ENCODE assay signal across 1 cellular context in the genomic region with DNA sequence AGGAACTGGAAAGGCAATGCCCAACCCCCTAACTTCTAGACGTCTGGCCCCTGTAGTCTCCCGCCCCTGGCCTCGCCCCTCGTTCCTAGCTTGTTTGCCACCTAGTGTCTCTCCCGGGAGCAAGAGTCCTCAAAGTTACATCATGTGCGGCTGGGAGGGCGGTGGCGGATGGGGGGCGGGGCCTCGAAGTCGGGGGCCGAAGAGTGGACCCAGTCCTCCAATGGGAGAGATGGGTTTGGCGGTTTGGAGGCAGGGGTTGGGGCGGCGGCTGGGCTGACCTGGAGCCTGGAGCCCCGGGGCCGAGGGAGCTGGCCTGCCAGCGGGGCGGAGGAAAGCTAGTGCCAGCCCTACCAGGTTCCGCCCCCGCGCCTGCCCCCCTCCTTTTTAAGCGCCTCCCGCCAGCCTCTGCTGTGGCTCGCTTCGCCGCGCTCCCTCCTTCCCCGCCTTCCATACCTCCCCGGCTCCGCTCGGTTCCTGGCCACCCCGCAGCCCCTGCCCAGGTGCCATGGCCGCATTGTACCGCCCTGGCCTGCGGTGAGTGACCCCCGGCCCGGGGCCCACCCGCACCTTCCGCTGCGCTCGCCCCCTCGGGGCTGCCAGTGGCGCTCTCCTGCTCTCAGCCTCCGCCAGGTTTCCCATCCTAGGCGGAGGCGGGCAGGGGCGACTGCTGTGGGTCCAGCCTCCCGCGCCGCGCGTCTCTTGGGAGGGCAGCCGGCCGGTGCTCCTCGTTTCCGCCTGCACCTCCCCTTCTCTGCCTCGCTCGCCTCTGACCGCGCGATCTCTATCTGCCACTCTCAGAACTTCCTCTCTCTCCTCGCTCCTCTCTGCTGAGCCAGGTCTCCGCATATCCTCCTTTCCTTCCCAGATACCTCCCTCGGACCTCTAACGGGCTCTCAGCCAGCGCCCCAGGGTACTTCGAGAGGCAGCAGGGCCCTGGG.
TF ChIP-seq lines count a peak whose summit lies in the region.

A gene (plus strand): TSS at position 411 of the 938 bp plus-strand sequence. CDS start 95 bp downstream, at position 506.

TF ChIP-seq in K562, 482 proteins besides CTCF, POLR2A, EP300 and RAD21 (continued from another document and continues in another):
- TF ChIP-seq, protein P1, sequence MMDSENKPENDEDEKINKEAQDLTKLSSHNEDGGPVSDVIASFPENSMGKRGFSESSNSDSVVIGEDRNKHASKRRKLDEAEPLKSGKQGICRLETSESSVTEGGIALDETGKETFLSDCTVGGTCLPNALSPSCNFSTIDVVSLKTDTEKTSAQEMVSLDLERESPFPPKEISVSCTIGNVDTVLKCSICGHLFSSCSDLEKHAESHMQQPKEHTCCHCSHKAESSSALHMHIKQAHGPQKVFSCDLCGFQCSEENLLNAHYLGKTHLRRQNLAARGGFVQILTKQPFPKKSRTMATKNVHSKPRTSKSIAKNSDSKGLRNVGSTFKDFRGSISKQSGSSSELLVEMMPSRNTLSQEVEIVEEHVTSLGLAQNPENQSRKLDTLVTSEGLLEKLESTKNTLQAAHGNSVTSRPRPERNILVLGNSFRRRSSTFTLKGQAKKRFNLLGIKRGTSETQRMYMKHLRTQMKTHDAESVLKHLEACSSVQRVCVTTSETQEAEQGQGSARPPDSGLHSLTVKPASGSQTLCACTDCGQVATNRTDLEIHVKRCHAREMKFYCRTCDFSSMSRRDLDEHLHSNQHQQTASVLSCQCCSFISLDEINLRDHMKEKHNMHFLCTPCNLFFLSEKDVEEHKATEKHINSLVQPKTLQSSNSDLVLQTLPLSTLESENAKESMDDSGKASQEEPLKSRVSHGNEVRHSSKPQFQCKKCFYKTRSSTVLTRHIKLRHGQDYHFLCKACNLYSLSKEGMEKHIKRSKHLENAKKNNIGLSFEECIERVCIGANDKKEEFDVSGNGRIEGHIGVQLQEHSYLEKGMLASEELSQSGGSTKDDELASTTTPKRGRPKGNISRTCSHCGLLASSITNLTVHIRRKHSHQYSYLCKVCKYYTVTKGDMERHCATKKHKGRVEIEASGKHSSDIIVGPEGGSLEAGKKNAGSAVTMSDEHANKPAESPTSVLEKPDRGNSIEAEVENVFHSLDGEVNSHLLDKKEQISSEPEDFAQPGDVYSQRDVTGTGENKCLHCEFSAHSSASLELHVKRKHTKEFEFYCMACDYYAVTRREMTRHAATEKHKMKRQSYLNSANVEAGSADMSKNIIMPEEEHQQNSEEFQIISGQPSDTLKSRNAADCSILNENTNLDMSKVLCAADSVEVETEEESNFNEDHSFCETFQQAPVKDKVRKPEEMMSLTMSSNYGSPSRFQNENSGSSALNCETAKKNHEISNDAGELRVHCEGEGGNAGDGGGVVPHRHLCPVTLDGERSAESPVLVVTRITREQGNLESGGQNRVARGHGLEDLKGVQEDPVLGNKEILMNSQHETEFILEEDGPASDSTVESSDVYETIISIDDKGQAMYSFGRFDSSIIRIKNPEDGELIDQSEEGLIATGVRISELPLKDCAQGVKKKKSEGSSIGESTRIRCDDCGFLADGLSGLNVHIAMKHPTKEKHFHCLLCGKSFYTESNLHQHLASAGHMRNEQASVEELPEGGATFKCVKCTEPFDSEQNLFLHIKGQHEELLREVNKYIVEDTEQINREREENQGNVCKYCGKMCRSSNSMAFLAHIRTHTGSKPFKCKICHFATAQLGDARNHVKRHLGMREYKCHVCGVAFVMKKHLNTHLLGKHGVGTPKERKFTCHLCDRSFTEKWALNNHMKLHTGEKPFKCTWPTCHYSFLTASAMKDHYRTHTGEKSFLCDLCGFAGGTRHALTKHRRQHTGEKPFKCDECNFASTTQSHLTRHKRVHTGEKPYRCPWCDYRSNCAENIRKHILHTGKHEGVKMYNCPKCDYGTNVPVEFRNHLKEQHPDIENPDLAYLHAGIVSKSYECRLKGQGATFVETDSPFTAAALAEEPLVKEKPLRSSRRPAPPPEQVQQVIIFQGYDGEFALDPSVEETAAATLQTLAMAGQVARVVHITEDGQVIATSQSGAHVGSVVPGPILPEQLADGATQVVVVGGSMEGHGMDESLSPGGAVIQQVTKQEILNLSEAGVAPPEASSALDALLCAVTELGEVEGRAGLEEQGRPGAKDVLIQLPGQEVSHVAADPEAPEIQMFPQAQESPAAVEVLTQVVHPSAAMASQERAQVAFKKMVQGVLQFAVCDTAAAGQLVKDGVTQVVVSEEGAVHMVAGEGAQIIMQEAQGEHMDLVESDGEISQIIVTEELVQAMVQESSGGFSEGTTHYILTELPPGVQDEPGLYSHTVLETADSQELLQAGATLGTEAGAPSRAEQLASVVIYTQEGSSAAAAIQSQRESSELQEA (IDR thresholded peaks at IDR 0.05; ENCODE audit: low read depth): no peak
- TF ChIP-seq SUPT5H (IDR thresholded peaks at IDR 0.05) (peak; percentile 95), IFI16 (CRISPR knock-in tag; IDR thresholded peaks at IDR 0.05) (no peak), ERF (CRISPR knock-in tag; IDR thresholded peaks at IDR 0.05) (0 out of 2 replicates have a peak, but pooled peaks have one; percentile 30), BCOR (IDR thresholded peaks at IDR 0.05) (0 out of 2 replicates have a peak, but pooled peaks have one; percentile 27), SRSF3 (IDR thresholded peaks at IDR 0.05; ENCODE audit: insufficient read depth, low read length) (0 out of 2 replicates have a peak, but pooled peaks have one; percentile 69), L3MBTL2 (IDR thresholded peaks at IDR 0.05) (peak; percentile 70), HLTF (IDR thresholded peaks at IDR 0.05) (peak; percentile 53; the same call in 1 of the 2 replicates), HSF4 (CRISPR knock-in tag; IDR thresholded peaks at IDR 0.05; ENCODE audit: borderline replicate concordance) (no peak; the same call in 1 of the 2 replicates), HMGN3 (IDR thresholded peaks at IDR 0.05; ENCODE audit: borderline replicate concordance, extremely low read depth, insufficient read length, low read depth, low read length) (peak; percentile 71), HNRNPH1 (optimal IDR thresholded peaks at IDR 0.05; ENCODE audit: low read depth, low read length) (no peak), ZNF584 (CRISPR knock-in tag; IDR thresholded peaks at IDR 0.05; ENCODE audit: low read depth) (0 out of 2 replicates have a peak, but pooled peaks have one; percentile 23), LCOR (CRISPR knock-in tag; IDR thresholded peaks at IDR 0.05) (peak; percentile 82; the same call in 1 of the 2 replicates), TAF9B (IDR thresholded peaks at IDR 0.05; ENCODE audit: partially characterized antibody) (peak; percentile 69), TBP (optimal IDR thresholded peaks at IDR 0.05; ENCODE audit: low read depth, low read length) (peak; percentile 64), POLR2AphosphoS2 (IDR thresholded peaks at IDR 0.05; ENCODE audit: low read length) (peak; percentile 22; the same call in 1 of the 2 replicates), U2AF2 (optimal IDR thresholded peaks at IDR 0.05; ENCODE audit: low read depth, low read length) (no peak), NR2C2 (CRISPR knock-in tag; IDR thresholded peaks at IDR 0.05) (no peak), NR2C2 (tag; IDR thresholded peaks at IDR 0.05) (no peak; the same call in 1 of the 2 replicates), HNRNPLL (IDR thresholded peaks at IDR 0.05; ENCODE audit: low read depth, low read length, poor library complexity, severe bottlenecking) (peak; percentile 21), CAMTA2 (CRISPR knock-in tag; conservative IDR thresholded peaks at IDR 0.05) (no peak), ZC3H4 (CRISPR knock-in tag; IDR thresholded peaks at IDR 0.05; ENCODE audit: borderline replicate concordance) (no peak), ZNF324 (CRISPR knock-in tag; IDR thresholded peaks at IDR 0.05) (no peak), DACH1 (IDR thresholded peaks at IDR 0.05; ENCODE audit: partially characterized antibody) (no peak), ZSCAN32 (CRISPR knock-in tag; IDR thresholded peaks at IDR 0.05) (peak; percentile 52; the same call in 1 of the 2 replicates), GABPA (tag; conservative IDR thresholded peaks at IDR 0.05; ENCODE audit: low read depth) (peak; percentile 64), CTBP1 (IDR thresholded peaks at IDR 0.05; ENCODE audit: borderline replicate concordance) (peak; percentile 29), FOXJ2 (tag; IDR thresholded peaks at IDR 0.05) (peak; percentile 70; the same call in 1 of the 2 replicates), NCOR1 (IDR thresholded peaks at IDR 0.05) (0 out of 2 replicates have a peak, but pooled peaks have one; percentile 4), SIN3A (IDR thresholded peaks at IDR 0.05; ENCODE audit: borderline replicate concordance in 2 of 2, control insufficient read depth in 1 of 2, low read depth in 2 of 2, low read length in 2 of 2) (0 out of 4 replicates have a peak, but pooled peaks of 1 of the 2 experiments have one; percentile 9), E2F3 (CRISPR knock-in tag; IDR thresholded peaks at IDR 0.05) (peak; percentile 14; the same call in 1 of the 2 replicates)
- TF ChIP-seq, protein P2, sequence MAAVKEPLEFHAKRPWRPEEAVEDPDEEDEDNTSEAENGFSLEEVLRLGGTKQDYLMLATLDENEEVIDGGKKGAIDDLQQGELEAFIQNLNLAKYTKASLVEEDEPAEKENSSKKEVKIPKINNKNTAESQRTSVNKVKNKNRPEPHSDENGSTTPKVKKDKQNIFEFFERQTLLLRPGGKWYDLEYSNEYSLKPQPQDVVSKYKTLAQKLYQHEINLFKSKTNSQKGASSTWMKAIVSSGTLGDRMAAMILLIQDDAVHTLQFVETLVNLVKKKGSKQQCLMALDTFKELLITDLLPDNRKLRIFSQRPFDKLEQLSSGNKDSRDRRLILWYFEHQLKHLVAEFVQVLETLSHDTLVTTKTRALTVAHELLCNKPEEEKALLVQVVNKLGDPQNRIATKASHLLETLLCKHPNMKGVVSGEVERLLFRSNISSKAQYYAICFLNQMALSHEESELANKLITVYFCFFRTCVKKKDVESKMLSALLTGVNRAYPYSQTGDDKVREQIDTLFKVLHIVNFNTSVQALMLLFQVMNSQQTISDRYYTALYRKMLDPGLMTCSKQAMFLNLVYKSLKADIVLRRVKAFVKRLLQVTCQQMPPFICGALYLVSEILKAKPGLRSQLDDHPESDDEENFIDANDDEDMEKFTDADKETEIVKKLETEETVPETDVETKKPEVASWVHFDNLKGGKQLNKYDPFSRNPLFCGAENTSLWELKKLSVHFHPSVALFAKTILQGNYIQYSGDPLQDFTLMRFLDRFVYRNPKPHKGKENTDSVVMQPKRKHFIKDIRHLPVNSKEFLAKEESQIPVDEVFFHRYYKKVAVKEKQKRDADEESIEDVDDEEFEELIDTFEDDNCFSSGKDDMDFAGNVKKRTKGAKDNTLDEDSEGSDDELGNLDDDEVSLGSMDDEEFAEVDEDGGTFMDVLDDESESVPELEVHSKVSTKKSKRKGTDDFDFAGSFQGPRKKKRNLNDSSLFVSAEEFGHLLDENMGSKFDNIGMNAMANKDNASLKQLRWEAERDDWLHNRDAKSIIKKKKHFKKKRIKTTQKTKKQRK (IDR thresholded peaks at IDR 0.05; ENCODE audit: borderline replicate concordance, low read depth, low read length): no peak
- TF ChIP-seq, protein P3, sequence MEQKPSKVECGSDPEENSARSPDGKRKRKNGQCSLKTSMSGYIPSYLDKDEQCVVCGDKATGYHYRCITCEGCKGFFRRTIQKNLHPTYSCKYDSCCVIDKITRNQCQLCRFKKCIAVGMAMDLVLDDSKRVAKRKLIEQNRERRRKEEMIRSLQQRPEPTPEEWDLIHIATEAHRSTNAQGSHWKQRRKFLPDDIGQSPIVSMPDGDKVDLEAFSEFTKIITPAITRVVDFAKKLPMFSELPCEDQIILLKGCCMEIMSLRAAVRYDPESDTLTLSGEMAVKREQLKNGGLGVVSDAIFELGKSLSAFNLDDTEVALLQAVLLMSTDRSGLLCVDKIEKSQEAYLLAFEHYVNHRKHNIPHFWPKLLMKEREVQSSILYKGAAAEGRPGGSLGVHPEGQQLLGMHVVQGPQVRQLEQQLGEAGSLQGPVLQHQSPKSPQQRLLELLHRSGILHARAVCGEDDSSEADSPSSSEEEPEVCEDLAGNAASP (IDR thresholded peaks at IDR 0.05): no peak
- TF ChIP-seq, protein P4, sequence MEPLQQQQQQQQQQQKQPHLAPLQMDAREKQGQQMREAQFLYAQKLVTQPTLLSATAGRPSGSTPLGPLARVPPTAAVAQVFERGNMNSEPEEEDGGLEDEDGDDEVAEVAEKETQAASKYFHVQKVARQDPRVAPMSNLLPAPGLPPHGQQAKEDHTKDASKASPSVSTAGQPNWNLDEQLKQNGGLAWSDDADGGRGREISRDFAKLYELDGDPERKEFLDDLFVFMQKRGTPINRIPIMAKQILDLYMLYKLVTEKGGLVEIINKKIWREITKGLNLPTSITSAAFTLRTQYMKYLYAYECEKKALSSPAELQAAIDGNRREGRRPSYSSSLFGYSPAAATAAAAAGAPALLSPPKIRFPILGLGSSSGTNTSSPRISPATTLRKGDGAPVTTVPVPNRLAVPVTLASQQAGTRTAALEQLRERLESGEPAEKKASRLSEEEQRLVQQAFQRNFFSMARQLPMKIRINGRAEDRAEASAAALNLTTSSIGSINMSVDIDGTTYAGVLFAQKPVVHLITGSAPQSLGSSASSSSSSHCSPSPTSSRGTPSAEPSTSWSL (CRISPR knock-in tag; IDR thresholded peaks at IDR 0.05; ENCODE audit: borderline replicate concordance): no peak
- TF ChIP-seq, protein P5, sequence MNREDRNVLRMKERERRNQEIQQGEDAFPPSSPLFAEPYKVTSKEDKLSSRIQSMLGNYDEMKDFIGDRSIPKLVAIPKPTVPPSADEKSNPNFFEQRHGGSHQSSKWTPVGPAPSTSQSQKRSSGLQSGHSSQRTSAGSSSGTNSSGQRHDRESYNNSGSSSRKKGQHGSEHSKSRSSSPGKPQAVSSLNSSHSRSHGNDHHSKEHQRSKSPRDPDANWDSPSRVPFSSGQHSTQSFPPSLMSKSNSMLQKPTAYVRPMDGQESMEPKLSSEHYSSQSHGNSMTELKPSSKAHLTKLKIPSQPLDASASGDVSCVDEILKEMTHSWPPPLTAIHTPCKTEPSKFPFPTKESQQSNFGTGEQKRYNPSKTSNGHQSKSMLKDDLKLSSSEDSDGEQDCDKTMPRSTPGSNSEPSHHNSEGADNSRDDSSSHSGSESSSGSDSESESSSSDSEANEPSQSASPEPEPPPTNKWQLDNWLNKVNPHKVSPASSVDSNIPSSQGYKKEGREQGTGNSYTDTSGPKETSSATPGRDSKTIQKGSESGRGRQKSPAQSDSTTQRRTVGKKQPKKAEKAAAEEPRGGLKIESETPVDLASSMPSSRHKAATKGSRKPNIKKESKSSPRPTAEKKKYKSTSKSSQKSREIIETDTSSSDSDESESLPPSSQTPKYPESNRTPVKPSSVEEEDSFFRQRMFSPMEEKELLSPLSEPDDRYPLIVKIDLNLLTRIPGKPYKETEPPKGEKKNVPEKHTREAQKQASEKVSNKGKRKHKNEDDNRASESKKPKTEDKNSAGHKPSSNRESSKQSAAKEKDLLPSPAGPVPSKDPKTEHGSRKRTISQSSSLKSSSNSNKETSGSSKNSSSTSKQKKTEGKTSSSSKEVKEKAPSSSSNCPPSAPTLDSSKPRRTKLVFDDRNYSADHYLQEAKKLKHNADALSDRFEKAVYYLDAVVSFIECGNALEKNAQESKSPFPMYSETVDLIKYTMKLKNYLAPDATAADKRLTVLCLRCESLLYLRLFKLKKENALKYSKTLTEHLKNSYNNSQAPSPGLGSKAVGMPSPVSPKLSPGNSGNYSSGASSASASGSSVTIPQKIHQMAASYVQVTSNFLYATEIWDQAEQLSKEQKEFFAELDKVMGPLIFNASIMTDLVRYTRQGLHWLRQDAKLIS (CRISPR knock-in tag; IDR thresholded peaks at IDR 0.05): peak; percentile 74; the same call in 1 of the 2 replicates
